ENCODE assay signal across 1 cellular context in the genomic region with DNA sequence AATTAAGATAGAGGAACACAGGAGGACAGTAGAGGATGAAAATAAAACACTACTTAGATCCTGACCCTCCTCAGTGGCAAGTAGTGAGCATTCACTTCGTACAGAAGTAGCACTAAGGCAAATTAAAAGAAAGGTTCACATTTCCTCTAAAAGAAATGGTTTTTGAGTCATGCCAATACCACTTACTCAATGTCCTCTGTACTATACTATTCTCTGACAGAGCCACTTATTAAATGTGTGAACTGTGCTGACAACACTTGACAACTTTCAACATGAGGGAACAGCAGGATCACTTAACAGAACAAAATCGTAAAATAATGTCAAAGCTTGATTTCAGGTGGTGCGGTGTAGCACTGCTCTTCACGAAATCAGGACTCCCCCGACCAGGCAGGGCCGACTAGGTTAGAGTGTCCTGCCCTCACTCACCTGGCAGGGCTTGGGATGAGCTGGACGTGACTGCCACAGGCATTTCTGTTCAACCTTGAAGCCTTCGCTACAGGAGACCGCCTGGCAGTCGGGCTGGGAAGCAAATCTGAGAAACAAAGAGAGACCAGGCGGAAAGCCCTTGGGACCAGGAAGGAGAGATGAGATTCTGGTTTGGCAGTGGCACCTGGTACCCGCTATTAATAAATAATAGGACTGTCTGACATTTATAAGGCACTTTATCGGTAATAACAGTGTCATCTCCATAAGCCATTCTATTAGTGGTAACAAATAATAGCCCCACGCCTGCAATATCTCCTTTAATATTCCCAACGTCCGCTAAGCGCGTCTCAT.
TF ChIP-seq lines count a peak whose summit lies in the region.

No MANE protein-coding gene starts in this region.

TF ChIP-seq in K562, 482 proteins besides CTCF, POLR2A, EP300 and RAD21 (continued from another document):
- TF ChIP-seq, protein P1, sequence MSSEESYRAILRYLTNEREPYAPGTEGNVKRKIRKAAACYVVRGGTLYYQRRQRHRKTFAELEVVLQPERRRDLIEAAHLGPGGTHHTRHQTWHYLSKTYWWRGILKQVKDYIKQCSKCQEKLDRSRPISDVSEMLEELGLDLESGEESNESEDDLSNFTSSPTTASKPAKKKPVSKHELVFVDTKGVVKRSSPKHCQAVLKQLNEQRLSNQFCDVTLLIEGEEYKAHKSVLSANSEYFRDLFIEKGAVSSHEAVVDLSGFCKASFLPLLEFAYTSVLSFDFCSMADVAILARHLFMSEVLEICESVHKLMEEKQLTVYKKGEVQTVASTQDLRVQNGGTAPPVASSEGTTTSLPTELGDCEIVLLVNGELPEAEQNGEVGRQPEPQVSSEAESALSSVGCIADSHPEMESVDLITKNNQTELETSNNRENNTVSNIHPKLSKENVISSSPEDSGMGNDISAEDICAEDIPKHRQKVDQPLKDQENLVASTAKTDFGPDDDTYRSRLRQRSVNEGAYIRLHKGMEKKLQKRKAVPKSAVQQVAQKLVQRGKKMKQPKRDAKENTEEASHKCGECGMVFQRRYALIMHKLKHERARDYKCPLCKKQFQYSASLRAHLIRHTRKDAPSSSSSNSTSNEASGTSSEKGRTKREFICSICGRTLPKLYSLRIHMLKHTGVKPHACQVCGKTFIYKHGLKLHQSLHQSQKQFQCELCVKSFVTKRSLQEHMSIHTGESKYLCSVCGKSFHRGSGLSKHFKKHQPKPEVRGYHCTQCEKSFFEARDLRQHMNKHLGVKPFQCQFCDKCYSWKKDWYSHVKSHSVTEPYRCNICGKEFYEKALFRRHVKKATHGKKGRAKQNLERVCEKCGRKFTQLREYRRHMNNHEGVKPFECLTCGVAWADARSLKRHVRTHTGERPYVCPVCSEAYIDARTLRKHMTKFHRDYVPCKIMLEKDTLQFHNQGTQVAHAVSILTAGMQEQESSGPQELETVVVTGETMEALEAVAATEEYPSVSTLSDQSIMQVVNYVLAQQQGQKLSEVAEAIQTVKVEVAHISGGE (CRISPR knock-in tag; IDR thresholded peaks at IDR 0.05), result peak in 1 of 3 experiments; percentile 33; a peak in 1 of 6 replicates
- TF ChIP-seq, protein P2, sequence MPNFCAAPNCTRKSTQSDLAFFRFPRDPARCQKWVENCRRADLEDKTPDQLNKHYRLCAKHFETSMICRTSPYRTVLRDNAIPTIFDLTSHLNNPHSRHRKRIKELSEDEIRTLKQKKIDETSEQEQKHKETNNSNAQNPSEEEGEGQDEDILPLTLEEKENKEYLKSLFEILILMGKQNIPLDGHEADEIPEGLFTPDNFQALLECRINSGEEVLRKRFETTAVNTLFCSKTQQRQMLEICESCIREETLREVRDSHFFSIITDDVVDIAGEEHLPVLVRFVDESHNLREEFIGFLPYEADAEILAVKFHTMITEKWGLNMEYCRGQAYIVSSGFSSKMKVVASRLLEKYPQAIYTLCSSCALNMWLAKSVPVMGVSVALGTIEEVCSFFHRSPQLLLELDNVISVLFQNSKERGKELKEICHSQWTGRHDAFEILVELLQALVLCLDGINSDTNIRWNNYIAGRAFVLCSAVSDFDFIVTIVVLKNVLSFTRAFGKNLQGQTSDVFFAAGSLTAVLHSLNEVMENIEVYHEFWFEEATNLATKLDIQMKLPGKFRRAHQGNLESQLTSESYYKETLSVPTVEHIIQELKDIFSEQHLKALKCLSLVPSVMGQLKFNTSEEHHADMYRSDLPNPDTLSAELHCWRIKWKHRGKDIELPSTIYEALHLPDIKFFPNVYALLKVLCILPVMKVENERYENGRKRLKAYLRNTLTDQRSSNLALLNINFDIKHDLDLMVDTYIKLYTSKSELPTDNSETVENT (CRISPR knock-in tag; IDR thresholded peaks at IDR 0.05), result no peak
- TF ChIP-seq GABPB2 (CRISPR knock-in tag; conservative IDR thresholded peaks at IDR 0.05) (no peak), ZNF695 (CRISPR knock-in tag; IDR thresholded peaks at IDR 0.05) (no peak), STAG1 (CRISPR knock-in tag; IDR thresholded peaks at IDR 0.05; ENCODE audit: borderline replicate concordance) (no peak), HCFC1 (IDR thresholded peaks at IDR 0.05; ENCODE audit: low read depth, low read length) (no peak), BRD9 (IDR thresholded peaks at IDR 0.05; ENCODE audit: low read depth, partially characterized antibody) (no peak), SIRT6 (IDR thresholded peaks at IDR 0.05; ENCODE audit: low read depth, low read length) (no peak)
